ENCODE assay signal across 1 cellular context in the genomic region with DNA sequence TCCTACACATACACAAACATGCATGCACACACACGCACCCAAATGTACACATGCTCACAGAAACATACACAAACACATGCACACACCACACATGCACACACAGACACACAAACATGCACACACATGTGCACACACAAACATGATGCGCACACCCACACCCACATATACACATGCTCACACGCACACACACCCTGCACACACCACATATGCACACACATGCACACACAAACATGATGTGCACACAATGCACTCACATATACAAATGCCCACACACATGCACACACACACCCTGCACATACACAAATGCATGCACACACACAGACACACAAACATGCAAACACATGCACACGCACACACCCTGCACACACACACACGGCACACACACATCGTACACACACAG.
TF ChIP-seq lines count a peak whose summit lies in the region.

No MANE protein-coding gene starts in this region.

TF ChIP-seq in A549, 52 proteins besides CTCF, POLR2A, EP300 and RAD21 (continued from another document):
- TF ChIP-seq, protein P1, sequence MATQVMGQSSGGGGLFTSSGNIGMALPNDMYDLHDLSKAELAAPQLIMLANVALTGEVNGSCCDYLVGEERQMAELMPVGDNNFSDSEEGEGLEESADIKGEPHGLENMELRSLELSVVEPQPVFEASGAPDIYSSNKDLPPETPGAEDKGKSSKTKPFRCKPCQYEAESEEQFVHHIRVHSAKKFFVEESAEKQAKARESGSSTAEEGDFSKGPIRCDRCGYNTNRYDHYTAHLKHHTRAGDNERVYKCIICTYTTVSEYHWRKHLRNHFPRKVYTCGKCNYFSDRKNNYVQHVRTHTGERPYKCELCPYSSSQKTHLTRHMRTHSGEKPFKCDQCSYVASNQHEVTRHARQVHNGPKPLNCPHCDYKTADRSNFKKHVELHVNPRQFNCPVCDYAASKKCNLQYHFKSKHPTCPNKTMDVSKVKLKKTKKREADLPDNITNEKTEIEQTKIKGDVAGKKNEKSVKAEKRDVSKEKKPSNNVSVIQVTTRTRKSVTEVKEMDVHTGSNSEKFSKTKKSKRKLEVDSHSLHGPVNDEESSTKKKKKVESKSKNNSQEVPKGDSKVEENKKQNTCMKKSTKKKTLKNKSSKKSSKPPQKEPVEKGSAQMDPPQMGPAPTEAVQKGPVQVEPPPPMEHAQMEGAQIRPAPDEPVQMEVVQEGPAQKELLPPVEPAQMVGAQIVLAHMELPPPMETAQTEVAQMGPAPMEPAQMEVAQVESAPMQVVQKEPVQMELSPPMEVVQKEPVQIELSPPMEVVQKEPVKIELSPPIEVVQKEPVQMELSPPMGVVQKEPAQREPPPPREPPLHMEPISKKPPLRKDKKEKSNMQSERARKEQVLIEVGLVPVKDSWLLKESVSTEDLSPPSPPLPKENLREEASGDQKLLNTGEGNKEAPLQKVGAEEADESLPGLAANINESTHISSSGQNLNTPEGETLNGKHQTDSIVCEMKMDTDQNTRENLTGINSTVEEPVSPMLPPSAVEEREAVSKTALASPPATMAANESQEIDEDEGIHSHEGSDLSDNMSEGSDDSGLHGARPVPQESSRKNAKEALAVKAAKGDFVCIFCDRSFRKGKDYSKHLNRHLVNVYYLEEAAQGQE (IDR thresholded peaks at IDR 0.05) = no peak
- TF ChIP-seq PHF8 (IDR thresholded peaks at IDR 0.05; ENCODE audit: borderline replicate concordance, low read depth) = no peak
- TF ChIP-seq, protein P2, sequence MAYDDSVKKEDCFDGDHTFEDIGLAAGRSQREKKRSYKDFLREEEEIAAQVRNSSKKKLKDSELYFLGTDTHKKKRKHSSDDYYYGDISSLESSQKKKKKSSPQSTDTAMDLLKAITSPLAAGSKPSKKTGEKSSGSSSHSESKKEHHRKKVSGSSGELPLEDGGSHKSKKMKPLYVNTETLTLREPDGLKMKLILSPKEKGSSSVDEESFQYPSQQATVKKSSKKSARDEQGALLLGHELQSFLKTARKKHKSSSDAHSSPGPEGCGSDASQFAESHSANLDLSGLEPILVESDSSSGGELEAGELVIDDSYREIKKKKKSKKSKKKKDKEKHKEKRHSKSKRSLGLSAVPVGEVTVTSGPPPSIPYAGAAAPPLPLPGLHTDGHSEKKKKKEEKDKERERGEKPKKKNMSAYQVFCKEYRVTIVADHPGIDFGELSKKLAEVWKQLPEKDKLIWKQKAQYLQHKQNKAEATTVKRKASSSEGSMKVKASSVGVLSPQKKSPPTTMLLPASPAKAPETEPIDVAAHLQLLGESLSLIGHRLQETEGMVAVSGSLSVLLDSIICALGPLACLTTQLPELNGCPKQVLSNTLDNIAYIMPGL (CRISPR knock-in tag; IDR thresholded peaks at IDR 0.05; ENCODE audit: borderline replicate concordance) = no peak
- TF ChIP-seq, protein P3, sequence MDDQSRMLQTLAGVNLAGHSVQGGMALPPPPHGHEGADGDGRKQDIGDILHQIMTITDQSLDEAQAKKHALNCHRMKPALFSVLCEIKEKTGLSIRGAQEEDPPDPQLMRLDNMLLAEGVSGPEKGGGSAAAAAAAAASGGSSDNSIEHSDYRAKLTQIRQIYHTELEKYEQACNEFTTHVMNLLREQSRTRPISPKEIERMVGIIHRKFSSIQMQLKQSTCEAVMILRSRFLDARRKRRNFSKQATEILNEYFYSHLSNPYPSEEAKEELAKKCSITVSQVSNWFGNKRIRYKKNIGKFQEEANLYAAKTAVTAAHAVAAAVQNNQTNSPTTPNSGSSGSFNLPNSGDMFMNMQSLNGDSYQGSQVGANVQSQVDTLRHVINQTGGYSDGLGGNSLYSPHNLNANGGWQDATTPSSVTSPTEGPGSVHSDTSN (IDR thresholded peaks at IDR 0.05) = no peak
- no peak for TF ChIP-seq FOSL2 (IDR thresholded peaks at IDR 0.05)
- TF ChIP-seq FOSL2 (CRISPR knock-in tag; IDR thresholded peaks at IDR 0.05) = no peak
- no peak for TF ChIP-seq GATA3 (IDR thresholded peaks at IDR 0.05; ENCODE audit: borderline replicate concordance)
